In genomic region chr20:44186201-44186600, GRCh38 we compare ENCODE assay signal across 1 cellular context.
TF ChIP-seq lines count a peak whose summit lies in the region.

No MANE protein-coding gene starts in this region.

TF ChIP-seq in SK-N-SH, 30 proteins besides CTCF, POLR2A, EP300 and RAD21 (continued from another document):
- TF ChIP-seq REST (IDR thresholded peaks at IDR 0.05; ENCODE audit: low read depth, low read length): no peak
- no peak for TF ChIP-seq MEF2A (IDR thresholded peaks at IDR 0.05; ENCODE audit: borderline replicate concordance, low read depth)
- TF ChIP-seq SIN3A (IDR thresholded peaks at IDR 0.05; ENCODE audit: borderline replicate concordance, low read depth, low read length): no peak
- TF ChIP-seq FOXM1 (IDR thresholded peaks at IDR 0.05; ENCODE audit: low read depth): no peak
- TF ChIP-seq GABPA (IDR thresholded peaks at IDR 0.05; ENCODE audit: low read depth): no peak
- no peak for TF ChIP-seq TAF1 (IDR thresholded peaks at IDR 0.05; ENCODE audit: borderline replicate concordance, low read depth, low read length)
- no peak for TF ChIP-seq FOXJ3 (CRISPR knock-in tag; IDR thresholded peaks at IDR 0.05)
- TF ChIP-seq NFIC (IDR thresholded peaks at IDR 0.05; ENCODE audit: borderline replicate concordance): no peak
- no peak for TF ChIP-seq USF2 (IDR thresholded peaks at IDR 0.05; ENCODE audit: borderline replicate concordance, low read depth, low read length)
